Comparison of ENCODE assay signal across 33 cellular contexts in genomic region chr10:73459683-73460314, GRCh38. TPM values are rescaled to one million over a fixed set of nuclear protein-coding genes. Genes with fewer than 3 reads are reported as not detected.
DNase-seq lines count a peak whose midpoint lies in the region; ATAC-seq, FAIRE-seq and TF ChIP-seq lines count a peak whose summit lies in the region.
"Had no signal": no experiment of that assay in that cellular context is flagged by ENCODE, and none has a peak within 500 bp of the region (broad histone marks: within the 10 kb centered on the region; RNA-seq: fewer than 3 reads in every experiment).

No MANE protein-coding gene starts in this region.

- intact Hi-C loops in natural killer cell (cut with micrococcal nuclease): no loop called here
- intact Hi-C loops in sigmoid colon (cut with DNase I): no loop called here

- no peak for ATAC-seq in natural killer cell
- ATAC-seq in natural killer cell treated with Interleukin-12 subunit alpha and Interleukin-12 subunit beta and Interleukin-15 and Interleukin-18, amount 100 ng/mL, for 72 hours: no peak
- ATAC-seq in GM18858 (IDR thresholded peaks at IDR 0.05; ENCODE audit: unreplicated experiment): no peak
- ATAC-seq in naive thymus-derived CD8-positive, alpha-beta T cell: no peak
- ATAC-seq: A549, left lobe of liver had no signal

- no peaks in the 10 kb centered on the region for H3K9me3 ChIP-seq in sigmoid colon
- H3K9me3 ChIP-seq: A549, HAP-1, neutrophil, testis, vagina had no signal

- TF ChIP-seq CTCF in natural killer cell (IDR thresholded peaks at IDR 0.05): no peak
- TF ChIP-seq CTCF in choroid plexus epithelial cell (conservative IDR thresholded peaks at IDR 0.05; ENCODE audit: low read depth, low read length): no peak
- no peak for TF ChIP-seq CTCF in sigmoid colon (IDR thresholded peaks at IDR 0.05)

- H3K27me3 Mint-ChIP-seq in natural killer cell (ENCODE audit: low read depth in 2 of 2): no peaks in the 10 kb centered on the region
- H3K27me3 Mint-ChIP-seq in natural killer cell treated with Interleukin-12 subunit alpha and Interleukin-12 subunit beta and Interleukin-15 and Interleukin-18, amount 100 ng/mL, for 72 hours: no peaks in the 10 kb centered on the region
- H3K27me3 Mint-ChIP-seq in naive thymus-derived CD8-positive, alpha-beta T cell: no peaks in the 10 kb centered on the region
- H3K27me3 Mint-ChIP-seq: activated CD4-positive, alpha-beta memory T cell treated with anti-CD3 and anti-CD28 coated beads, Interleukin-2, amount 10 ng/mL, durations not matched to agents 7 days and 5 days; B cell; memory B cell; progenitor cell of endocrine pancreas had no signal

- no peak for DNase-seq in natural killer cell
- DNase-seq in natural killer cell treated with Interleukin-12 subunit alpha and Interleukin-12 subunit beta and Interleukin-15 and Interleukin-18, amount 100 ng/mL, for 72 hours (ENCODE audit: low spot score): no peak
- DNase-seq in choroid plexus epithelial cell (ENCODE audit: low read depth): peak; percentile 15
- DNase-seq in sigmoid colon: no peak
- DNase-seq in DMS53 (lab: John Stamatoyannopoulos, UW): no peak
- no peak for DNase-seq in naive thymus-derived CD8-positive, alpha-beta T cell
- DNase-seq: activated CD4-positive, alpha-beta memory T cell treated with anti-CD3 and anti-CD28 coated beads, Interleukin-2, amount 10 ng/mL, durations not matched to agents 7 days and 5 days; activated CD4-positive, alpha-beta T cell treated with anti-CD3 and anti-CD28 coated beads for 1 hour; activated CD8-positive, alpha-beta memory T cell treated with anti-CD3 and anti-CD28 coated beads, Interleukin-2, amount 50 U/mL, for 48 hours; DMS79; effector CD8-positive, alpha-beta T cell; GDM1; KG1; MM.1S; NCI-H2081; NCI-H226; NCI-H82; RPMI8226; stimulated activated naive CD4-positive, alpha-beta T cell treated with Interleukin-2 at 50 U/mL for 16 hours; testis had no signal

- POLR2A ChIA-PET in naive thymus-derived CD8-positive, alpha-beta T cell (lab: Charles Lee): interaction anchor here (0.7 kb wide), 1 partner anchor 1085 kb away, joined by 3 read pairs; no protein-coding TSS in a partner anchor

- H3K4me1 Mint-ChIP-seq in natural killer cell: peaks cover 4 to 21% of the 10 kb centered on the region in 2 donors
- no peaks in the 10 kb centered on the region for H3K4me1 Mint-ChIP-seq in natural killer cell treated with Interleukin-12 subunit alpha and Interleukin-12 subunit beta and Interleukin-15 and Interleukin-18, amount 100 ng/mL, for 72 hours (ENCODE audit: low read depth in 2 of 2)
- peaks cover 0 to 7% (median 3%) of the 10 kb centered on the region in 4 donors for H3K4me1 Mint-ChIP-seq in naive thymus-derived CD8-positive, alpha-beta T cell
- H3K4me1 Mint-ChIP-seq: activated CD4-positive, alpha-beta memory T cell treated with anti-CD3 and anti-CD28 coated beads, Interleukin-2, amount 10 ng/mL, durations not matched to agents 7 days and 5 days; B cell had no signal

- no peaks in the 10 kb centered on the region for H3K27me3 ChIP-seq in sigmoid colon
- H3K27me3 ChIP-seq: neutrophil, testis, vagina had no signal

- no peak for TF ChIP-seq POLR2A in sigmoid colon (IDR thresholded peaks at IDR 0.05)

- no peaks in the 10 kb centered on the region for H3K36me3 Mint-ChIP-seq in natural killer cell
- peaks cover 11% of the 10 kb centered on the region for H3K36me3 Mint-ChIP-seq in natural killer cell treated with Interleukin-12 subunit alpha and Interleukin-12 subunit beta and Interleukin-15 and Interleukin-18, amount 100 ng/mL, for 72 hours
- peaks cover 9 to 50% (median 10%) of the 10 kb centered on the region in 3 donors for H3K36me3 Mint-ChIP-seq in naive thymus-derived CD8-positive, alpha-beta T cell

- H3K4me1 ChIP-seq in sigmoid colon: no peaks in the 10 kb centered on the region
- H3K4me1 ChIP-seq: A549, HAP-1, testis, vagina had no signal

- no peak overlapping the region for H3K4me3 ChIP-seq in choroid plexus epithelial cell (ENCODE audit: low read depth, low read length)
- no peak overlapping the region for H3K4me3 ChIP-seq in sigmoid colon
- H3K4me3 ChIP-seq: A549, HAP-1, SK-N-MC, testis, vagina had no signal

- FAIRE-seq in islet of Langerhans (lab: Jason Lieb, UNC): peak; percentile 45
- FAIRE-seq: A549, frontal cortex had no signal

- peak overlapping the region; percentile 47 to 66 for H3K27ac Mint-ChIP-seq in natural killer cell
- H3K27ac Mint-ChIP-seq in natural killer cell treated with Interleukin-12 subunit alpha and Interleukin-12 subunit beta and Interleukin-15 and Interleukin-18, amount 100 ng/mL, for 72 hours: peak overlapping the region in 1 of 2 donors; percentile 12
- H3K27ac Mint-ChIP-seq in naive thymus-derived CD8-positive, alpha-beta T cell: peak overlapping the region in 5 of 10 donors; percentile 5 to 71 (median 33)
- H3K27ac Mint-ChIP-seq: activated CD4-positive, alpha-beta memory T cell treated with anti-CD3 and anti-CD28 coated beads, Interleukin-2, amount 10 ng/mL, durations not matched to agents 7 days and 5 days; B cell; memory B cell; progenitor cell of endocrine pancreas; T-helper 1 cell treated with Interleukin-12 subunit alpha and Interleukin-12 subunit beta and Interleukin-4 antibody, amounts not matched to agents 30 μg/mL and 1 μg/mL, for 36 hours had no signal

- peaks cover 0 to 22% (median 2%) of the 10 kb centered on the region in 4 donors for H3K36me3 ChIP-seq in sigmoid colon

- no peak overlapping the region for H3K4me3 Mint-ChIP-seq in natural killer cell
- H3K4me3 Mint-ChIP-seq in natural killer cell treated with Interleukin-12 subunit alpha and Interleukin-12 subunit beta and Interleukin-15 and Interleukin-18, amount 100 ng/mL, for 72 hours: no peak overlapping the region
- no peak overlapping the region for H3K4me3 Mint-ChIP-seq in naive thymus-derived CD8-positive, alpha-beta T cell
- H3K4me3 Mint-ChIP-seq: activated CD4-positive, alpha-beta memory T cell treated with anti-CD3 and anti-CD28 coated beads, Interleukin-2, amount 10 ng/mL, durations not matched to agents 7 days and 5 days; B cell; memory B cell; T-helper 1 cell treated with Interleukin-12 subunit alpha and Interleukin-12 subunit beta and Interleukin-4 antibody, amounts not matched to agents 30 μg/mL and 1 μg/mL, for 36 hours had no signal

- H3K27ac ChIP-seq in sigmoid colon: no peak overlapping the region
- H3K27ac ChIP-seq: A549, neutrophil, SK-N-MC, testis, vagina had no signal

- H3K9me3 Mint-ChIP-seq in natural killer cell: no peaks in the 10 kb centered on the region
- no peaks in the 10 kb centered on the region for H3K9me3 Mint-ChIP-seq in natural killer cell treated with Interleukin-12 subunit alpha and Interleukin-12 subunit beta and Interleukin-15 and Interleukin-18, amount 100 ng/mL, for 72 hours
- H3K9me3 Mint-ChIP-seq in naive thymus-derived CD8-positive, alpha-beta T cell: no peaks in the 10 kb centered on the region
- H3K9me3 Mint-ChIP-seq: activated CD4-positive, alpha-beta memory T cell treated with anti-CD3 and anti-CD28 coated beads, Interleukin-2, amount 10 ng/mL, durations not matched to agents 7 days and 5 days; memory B cell; T-helper 1 cell treated with Interleukin-12 subunit alpha and Interleukin-12 subunit beta and Interleukin-4 antibody, amounts not matched to agents 30 μg/mL and 1 μg/mL, for 36 hours had no signal

- TF ChIP-seq EP300 in sigmoid colon (IDR thresholded peaks at IDR 0.05): no peak

- 20 to 68% methylated on average over 6 of the region's 6 CpGs for WGBS in sigmoid colon, 2 donors

RNA-seq across cellular contexts. Expression of gene MSS51, which starts 26.4 kb away (rescaled TPM):
- total RNA-seq in natural killer cell (1 to 10 TPM; 3.1 to 4.8 (median 4.5) TPM), sigmoid colon (1 to 10 TPM; 2.5 to 5.0 (median 3.1) TPM)
- 1 to 10 TPM; 4.4 to 8.5 TPM for total RNA-seq in natural killer cell treated with Interleukin-12 subunit alpha and Interleukin-12 subunit beta and Interleukin-15 and Interleukin-18, amount 100 ng/mL, for 72 hours
- polyA plus RNA-seq in sigmoid colon: 1 to 10 TPM in 1 of 3 donors, under 1 TPM in 1, not detected in 1; 0.60 to 1.3 TPM
- 1 to 10 TPM; 5.9 to 6.2 TPM for total RNA-seq in naive thymus-derived CD8-positive, alpha-beta T cell
- polyA plus RNA-seq in naive thymus-derived CD8-positive, alpha-beta T cell: under 1 TPM in 2 of 3 donors, not detected in 1; 0.07 TPM

RNA-seq across cellular contexts. Expression of gene PPP3CB, which starts 36.0 kb away (rescaled TPM):
- total RNA-seq in natural killer cell (10 to 100 TPM; 38.7 to 49.9 (median 41.2) TPM), sigmoid colon (100 to 1,000 TPM in 1 of 4 donors, 10 to 100 TPM in 3; 75.5 to 103 (median 85.8) TPM)
- total RNA-seq in natural killer cell treated with Interleukin-12 subunit alpha and Interleukin-12 subunit beta and Interleukin-15 and Interleukin-18, amount 100 ng/mL, for 72 hours: 10 to 100 TPM; 47.7 to 51.0 TPM
- polyA plus RNA-seq in sigmoid colon: 10 to 100 TPM; 21.0 to 23.8 (median 22.2) TPM
- 10 to 100 TPM; 33.9 to 35.0 TPM for total RNA-seq in naive thymus-derived CD8-positive, alpha-beta T cell
- 1 to 10 TPM; 5.0 to 5.8 (median 5.8) TPM for polyA plus RNA-seq in naive thymus-derived CD8-positive, alpha-beta T cell

RNA-seq across cellular contexts. Expression of gene ANXA7, which starts 45.9 kb away (rescaled TPM):
- total RNA-seq in natural killer cell: 10 to 100 TPM; 61.0 to 82.0 (median 72.5) TPM
- 100 to 1,000 TPM; 104 to 123 TPM for total RNA-seq in natural killer cell treated with Interleukin-12 subunit alpha and Interleukin-12 subunit beta and Interleukin-15 and Interleukin-18, amount 100 ng/mL, for 72 hours
- total RNA-seq in sigmoid colon: 10 to 100 TPM; 61.5 to 96.8 (median 91.4) TPM
- polyA plus RNA-seq in sigmoid colon: 10 to 100 TPM; 71.5 to 74.2 (median 72.7) TPM
- 100 to 1,000 TPM; 105 to 112 TPM for total RNA-seq in naive thymus-derived CD8-positive, alpha-beta T cell
- polyA plus RNA-seq in naive thymus-derived CD8-positive, alpha-beta T cell: 100 to 1,000 TPM; 168 to 193 (median 179) TPM
